17 cellular contexts compared by ENCODE assay signal in the genomic region with DNA sequence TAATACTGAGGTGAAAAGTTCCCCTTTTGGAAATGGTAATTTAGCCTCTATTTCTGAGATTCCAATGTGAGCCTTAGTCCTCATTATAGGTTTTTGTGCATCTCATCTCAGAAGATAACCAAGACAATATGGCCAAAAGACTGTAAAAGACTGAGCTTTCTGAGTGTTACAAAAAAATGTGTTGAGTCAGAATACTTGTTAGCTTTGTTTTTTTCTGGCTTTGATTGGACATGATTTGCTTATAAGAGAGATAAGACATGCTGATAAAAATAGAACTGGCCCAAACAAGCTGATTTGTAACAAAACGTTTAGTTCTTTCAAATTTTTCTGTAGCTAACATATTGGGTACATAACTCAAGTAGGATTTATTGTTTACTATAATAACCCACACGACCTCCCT. TPM values are rescaled to one million over a fixed set of nuclear protein-coding genes. Genes with fewer than 3 reads are reported as not detected.
DNase-seq lines count a peak whose midpoint lies in the region; ATAC-seq and TF ChIP-seq lines count a peak whose summit lies in the region.
"Had no signal": no experiment of that assay in that cellular context is flagged by ENCODE, and none has a peak within 500 bp of the region (broad histone marks: within the 10 kb centered on the region; RNA-seq: fewer than 3 reads in every experiment).

No MANE protein-coding gene starts in this region.

- H3K27me3 ChIP-seq in ascending aorta (no peaks in the 10 kb centered on the region), smooth muscle cell (ENCODE audit: low read depth) (no peaks in the 10 kb centered on the region)
- H3K27me3 ChIP-seq: MG63 had no signal

- H3K4me3 ChIP-seq in ascending aorta (peak overlapping the region in 1 of 2 donors; percentile 5), fibroblast of villous mesenchyme (ENCODE audit: low read depth, low read length) (no peak overlapping the region), smooth muscle cell (no peak overlapping the region)
- H3K4me3 ChIP-seq: MG63, skin epidermis had no signal

- no peak overlapping the region for H3K9ac ChIP-seq in smooth muscle cell (ENCODE audit: low read depth)

- peak overlapping the region; percentile 73 to 81 for H3K27ac ChIP-seq in ascending aorta
- H3K27ac ChIP-seq in smooth muscle cell (ENCODE audit: low read depth), result peak overlapping the region; percentile 51

- 63% methylated on average over 2 of the region's 2 CpGs for WGBS in smooth muscle cell (ENCODE audit: low lambda C conversion rate)

- H2AFZ ChIP-seq in smooth muscle cell (ENCODE audit: low read depth), result no peak overlapping the region

- H3K36me3 ChIP-seq in ascending aorta (no peaks in the 10 kb centered on the region), smooth muscle cell (ENCODE audit: low read depth) (no peaks in the 10 kb centered on the region)
- H3K36me3 ChIP-seq: MG63 had no signal

- peaks cover 11% of the 10 kb centered on the region for H3K79me2 ChIP-seq in smooth muscle cell (ENCODE audit: low read depth)

- peaks cover 0 to 21% of the 10 kb centered on the region in 2 donors for H3K4me1 ChIP-seq in ascending aorta
- H3K4me1 ChIP-seq in smooth muscle cell (ENCODE audit: low read depth), result no peaks in the 10 kb centered on the region

- intact Hi-C loops in ascending aorta (cut with DNase I), result no loop called here

- DNase-seq in AG20443 (ENCODE audit: low spot score) (peak; percentile 11), ascending aorta (ENCODE audit: low spot score in 2 of 2) (no peak), fibroblast of villous mesenchyme (ENCODE audit: low read depth) (peak; percentile 20), smooth muscle cell (lab: John Stamatoyannopoulos, UW; ENCODE audit: unreplicated experiment) (no peak), SHP77 (lab: John Stamatoyannopoulos, UW) (no peak), NOMO-1 treated with dmso at 0.1 percent for 144 hours (lab: John Stamatoyannopoulos, UW; ENCODE audit: unreplicated experiment) (no peak)
- DNase-seq: activated CD4-positive, alpha-beta T cell treated with anti-CD3 and anti-CD28 coated beads, Interleukin-2, amount 50 U/mL, for 48 hours; activated gamma-delta T cell treated with Interleukin-2 at 50 U/mL for 16 hours; anterior cingulate cortex; MG63; NCI-H1436 treated with DMSO at 0.1 percent for 48 hours; stimulated activated CD4-positive, alpha-beta T cell treated with anti-CD3 and anti-CD28 coated beads, Interleukin-4, amount 100 ng/mL, for 24 hours had no signal

- no peaks in the 10 kb centered on the region for H3F3A ChIP-seq in smooth muscle cell (ENCODE audit: low read depth)

- no peak for TF ChIP-seq CTCF in ascending aorta (IDR thresholded peaks at IDR 0.05)
- no peak for TF ChIP-seq CTCF in fibroblast of villous mesenchyme (IDR thresholded peaks at IDR 0.05; ENCODE audit: insufficient read depth, low read depth, low read length)
- no peak for TF ChIP-seq CTCF in smooth muscle cell (IDR thresholded peaks at IDR 0.05; ENCODE audit: borderline replicate concordance, insufficient read depth, poor library complexity, severe bottlenecking)

- no peak for ATAC-seq in GM18502 (IDR thresholded peaks at IDR 0.05; ENCODE audit: poor library complexity, unreplicated experiment)
- ATAC-seq: Panc1 had no signal

- no peaks in the 10 kb centered on the region for H3K9me3 ChIP-seq in ascending aorta
- no peaks in the 10 kb centered on the region for H3K9me3 ChIP-seq in smooth muscle cell (replicated peaks; ENCODE audit: low read depth)
- H3K9me3 ChIP-seq: MG63 had no signal

- H3K4me2 ChIP-seq in smooth muscle cell, result no peak overlapping the region

- H4K20me1 ChIP-seq in smooth muscle cell (ENCODE audit: low read depth), result no peaks in the 10 kb centered on the region

RNA-seq across cellular contexts. Expression of a gene that starts 33.0 kb away (rescaled TPM):
- 13.6 TPM for total RNA-seq in ascending aorta
- total RNA-seq in fibroblast of villous mesenchyme, result 0.32 and 0.43 TPM in 2 replicates
- 3.5 and 4.4 TPM in 2 replicates for total RNA-seq in smooth muscle cell
- 2.1 and 3.0 TPM in 2 replicates for polyA plus RNA-seq in smooth muscle cell
- total RNA-seq: T-helper 2 cell treated with Interferon-gamma antibody and Interleukin-4, amounts not matched to agents 100 ng/mL and 5 ng/mL, for 36 hours had no signal
- polyA plus RNA-seq: IgD-negative memory B cell had no signal

Comparison
In these comparisons a context has a peak if more than half of its experiments do, and no peak if none do; other contexts are left out.
1. DNase-seq: peak in AG20443 (single experiment) and fibroblast of villous mesenchyme (single experiment); none in ascending aorta (0 of 2), smooth muscle cell (single experiment), SHP77 (0 of 2) and NOMO-1 treated with dmso at 0.1 percent for 144 hours (single experiment).